ENCODE assay signal across 8 cellular contexts in the genomic region with DNA sequence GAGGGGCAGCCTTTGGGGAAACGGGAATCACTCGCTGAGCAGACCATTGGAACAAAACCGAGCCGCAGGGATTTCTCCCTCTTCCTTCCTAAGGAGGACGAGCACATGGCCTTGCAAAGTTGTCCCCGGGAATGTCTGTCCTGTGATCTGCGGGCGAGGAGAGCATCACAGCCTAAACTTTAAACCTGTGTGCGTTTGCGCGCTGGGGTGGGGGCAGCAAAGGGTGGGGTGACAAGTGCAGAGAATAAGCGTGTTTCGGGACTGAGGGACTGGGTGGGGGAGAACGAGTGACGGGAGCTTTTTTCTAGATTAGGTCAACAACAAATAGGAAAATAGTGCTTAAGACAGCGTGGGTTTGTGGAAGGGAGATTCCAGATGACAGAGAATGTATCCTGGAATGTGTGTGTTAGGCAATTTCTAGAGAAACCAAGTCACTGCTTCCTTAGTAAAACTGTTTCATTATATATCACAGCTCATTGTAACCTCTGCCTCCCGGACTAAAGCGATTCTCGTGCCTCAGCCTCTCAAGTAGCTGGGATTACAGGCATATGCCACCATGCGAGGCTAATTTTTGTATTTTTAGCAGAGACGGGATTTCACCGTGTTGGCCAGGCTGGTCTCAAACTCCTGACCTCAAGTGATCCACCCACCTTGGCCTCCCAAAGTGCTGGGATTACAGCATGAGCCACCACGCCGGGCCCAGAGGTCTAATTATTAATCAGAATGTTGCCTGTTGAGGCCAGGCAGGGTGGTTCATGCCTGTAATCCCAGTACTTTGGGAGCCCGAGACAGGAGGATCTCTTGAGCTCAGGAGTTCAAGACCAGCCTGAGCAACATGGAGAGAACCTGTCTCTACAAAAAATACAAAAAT. TPM values are rescaled to one million over a fixed set of nuclear protein-coding genes. Genes with fewer than 3 reads are reported as not detected.
A peak's percentile ranks its signal among the peaks of the same experiment; 100 is the strongest.
DNase-seq lines count a peak whose midpoint lies in the region; TF ChIP-seq lines count a peak whose summit lies in the region.
"Not testable (repeated sequence)": the region's sequence is repeated elsewhere in the genome, so short reads cannot be mapped to it uniquely, and the experiment has no call there.

A gene (minus strand): TSS at position 169 of the 871 bp plus-strand sequence. CDS start 271 bp downstream, outside the sequence.

- not testable (repeated sequence) for TF ChIP-seq POLR2A in sigmoid colon (IDR thresholded peaks at IDR 0.05)

- H3K79me1 ChIP-seq in mesenchymal stem cell (replicated peaks; ENCODE audit: low read length, poor library complexity, severe bottlenecking), result not testable (repeated sequence)

- WGBS in mesenchymal stem cell, result 33% methylated on average over 23 of the region's 25 CpGs
- 29 to 31% methylated on average over 25 of the region's 25 CpGs for WGBS in sigmoid colon, 2 donors
- 32% methylated on average over 25 of the region's 25 CpGs for WGBS in urinary bladder

- not testable (repeated sequence) for H3K36me3 ChIP-seq in mesenchymal stem cell (ENCODE audit: control insufficient read depth in 1 of 2, insufficient read depth in 2 of 2, low read depth in 1 of 2, low read length in 2 of 2); sigmoid colon; urinary bladder (ENCODE audit: insufficient read depth)

- peak within 1 kb of the TSS; percentile 32 to 36 for H3K14ac ChIP-seq in mesenchymal stem cell (ENCODE audit: low read length in 2 of 2)

- H3K4me2 ChIP-seq in mesenchymal stem cell (ENCODE audit: low read length, poor library complexity, severe bottlenecking), result peak within 1 kb of the TSS; percentile 99

- H3K18ac ChIP-seq in mesenchymal stem cell (ENCODE audit: low read depth in 1 of 2, low read length in 2 of 2), result peak within 1 kb of the TSS; percentile 33 to 61

- not testable (repeated sequence) for H2BK5ac ChIP-seq in mesenchymal stem cell (ENCODE audit: low read depth, low read length, poor library complexity, severe bottlenecking)

- H3K4ac ChIP-seq in mesenchymal stem cell (ENCODE audit: low read depth in 1 of 2, low read length in 2 of 2), result peak within 1 kb of the TSS in 1 of 2 experiments; percentile 26

- not testable (repeated sequence) for TF ChIP-seq CTCF in LNCaP clone FGC (IDR thresholded peaks at IDR 0.05; ENCODE audit: control insufficient read depth, extremely low read depth, insufficient read depth); foreskin fibroblast (IDR thresholded peaks at IDR 0.05; ENCODE audit: low read depth, low read length); sigmoid colon (IDR thresholded peaks at IDR 0.05)

- H2BK120ac ChIP-seq in mesenchymal stem cell (ENCODE audit: low read depth, low read length), result not testable (repeated sequence)

- peak within 1 kb of the TSS in 1 of 2 experiments; percentile 31 for H2BK12ac ChIP-seq in mesenchymal stem cell (ENCODE audit: low read length in 2 of 2)

- not testable (repeated sequence) for H3K9me3 ChIP-seq in mesenchymal stem cell (ENCODE audit: control insufficient read depth, low read length); sigmoid colon

- peak within 1 kb of the TSS in 1 of 2 experiments; percentile 59 for H3K23ac ChIP-seq in mesenchymal stem cell (ENCODE audit: low read length in 2 of 2)

- not testable (repeated sequence) for H2AK5ac ChIP-seq in mesenchymal stem cell (ENCODE audit: low read length, severe bottlenecking)

- peak within 1 kb of the TSS; percentile 88 for H3K9ac ChIP-seq in mesenchymal stem cell (ENCODE audit: low read length)

- peak within 1 kb of the TSS; percentile 50 for H4K91ac ChIP-seq in mesenchymal stem cell (ENCODE audit: low read length)

- not testable (repeated sequence) for H3K27ac ChIP-seq in mesenchymal stem cell (ENCODE audit: low read length, poor library complexity, severe bottlenecking); urinary bladder (ENCODE audit: low read depth)
- H3K27ac ChIP-seq in sigmoid colon, result peak within 1 kb of the TSS; percentile 58 to 96 (median 96)

- DNase-seq in Daoy (ENCODE audit: low read depth) (peak; percentile 15), T47D (ENCODE audit: low read depth in 1 of 2, low spot score in 1 of 2) (peak; percentile 26 to 47), foreskin fibroblast (peak; percentile 39 to 55), mesenchymal stem cell (peak; percentile 86)
- not testable (repeated sequence) for DNase-seq in LNCaP clone FGC (ENCODE audit: low read depth); sigmoid colon
- DNase-seq in activated CD4-positive, alpha-beta T cell treated with anti-CD3 and anti-CD28 coated beads for 48 hours, result peak; percentile 55

- H3K4me3 ChIP-seq in LNCaP clone FGC (ENCODE audit: low read depth, low read length) (peak within 1 kb of the TSS; percentile 70), foreskin fibroblast (ENCODE audit: low read depth in 1 of 2, low read length in 2 of 2) (peak within 1 kb of the TSS; percentile 75 to 76), mesenchymal stem cell (ENCODE audit: insufficient read depth in 1 of 2, low read depth in 1 of 2, low read length in 2 of 2) (peak within 1 kb of the TSS; percentile 52 to 91), sigmoid colon (peak within 1 kb of the TSS; percentile 37 to 68 (median 60)), urinary bladder (ENCODE audit: low read depth, low read length) (peak within 1 kb of the TSS; percentile 58)

- not testable (repeated sequence) for TF ChIP-seq EP300 in sigmoid colon (IDR thresholded peaks at IDR 0.05)

- in situ Hi-C loops in T47D (cut with HindIII; ENCODE audit: low pct_unique_long_range_greater_than_20kb, low sequenced_read_pairs), result not testable (repeated sequence)

- peak within 1 kb of the TSS; percentile 12 for H4K8ac ChIP-seq in mesenchymal stem cell (ENCODE audit: low read length)

- H2BK15ac ChIP-seq in mesenchymal stem cell (ENCODE audit: low read depth, poor library complexity, severe bottlenecking), result not testable (repeated sequence)

- not testable (repeated sequence) for H3K27me3 ChIP-seq in mesenchymal stem cell (ENCODE audit: control insufficient read depth in 1 of 2, insufficient read depth in 1 of 2, low read length in 2 of 2); sigmoid colon

- intact Hi-C loops in sigmoid colon (cut with DNase I), result loop anchor here (10.0 kb wide), 1 partner anchor 1328 kb away; a partner anchor contains a TSS

- not testable (repeated sequence) for H2AFZ ChIP-seq in mesenchymal stem cell (ENCODE audit: low read depth, low read length)

- peaks cover 14% of the 10 kb centered on the region for H3K4me1 ChIP-seq in mesenchymal stem cell (ENCODE audit: control insufficient read depth, insufficient read depth, low read depth, low read length)
- H3K4me1 ChIP-seq in sigmoid colon, result peaks cover 0 to 33% (median 23%) of the 10 kb centered on the region in 4 donors
- not testable (repeated sequence) for H3K4me1 ChIP-seq in urinary bladder (ENCODE audit: insufficient read depth)

RNA-seq across cellular contexts. Expression of the gene that starts here (rescaled TPM):
- 27.9 and 32.7 TPM in 2 replicates for total RNA-seq in Daoy (2014; rRNA removed; shearing (Covaris generic))
- 15.1 TPM for polyA plus RNA-seq in mesenchymal stem cell (2013, experiment 1 of 2)
- 15.3 TPM for polyA plus RNA-seq in mesenchymal stem cell (2013, experiment 2 of 2)
- total RNA-seq in sigmoid colon (10 to 100 TPM in 1 of 4 donors, 1 to 10 TPM in 3; 1.4 to 12.5 (median 5.1) TPM), urinary bladder (33.4 TPM)
- polyA plus RNA-seq in sigmoid colon (10 to 100 TPM in 2 of 3 donors, 1 to 10 TPM in 1; 8.3 to 24.7 (median 22.2) TPM), urinary bladder (9.6 TPM)
